ENCODE assay signal across 19 cellular contexts in genomic region chr4:78653655-78654054, GRCh38.
DNase-seq lines count a peak whose midpoint lies in the region; ATAC-seq, FAIRE-seq and TF ChIP-seq lines count a peak whose summit lies in the region.
"Had no signal": no experiment of that assay in that cellular context is flagged by ENCODE, and none has a peak within 500 bp of the region (broad histone marks: within the 10 kb centered on the region; RNA-seq: fewer than 3 reads in every experiment).

No MANE protein-coding gene starts in this region.

- no peaks in the 10 kb centered on the region for H3K27me3 ChIP-seq in endothelial cell of umbilical vein (ENCODE audit: control insufficient read depth in 2 of 2, insufficient read depth in 2 of 2, low read length in 2 of 2)
- H3K27me3 ChIP-seq: Peyer's patch, tibial artery had no signal

- no peaks in the 10 kb centered on the region for H3K27me3 Mint-ChIP-seq in type B pancreatic cell
- peaks cover 16% of the 10 kb centered on the region for H3K27me3 Mint-ChIP-seq in activated CD8-positive, alpha-beta memory T cell treated with anti-CD3 and anti-CD28 coated beads, Interleukin-2, amount 10 ng/mL, durations not matched to agents 7 days and 5 days
- H3K27me3 Mint-ChIP-seq: activated CD4-positive, alpha-beta memory T cell treated with anti-CD3 and anti-CD28 coated beads for 36 hours; activated T-cell treated with anti-CD3 and anti-CD28 coated beads, Interleukin-2, amount 50 U/mL, for 24 hours; stimulated activated memory B cell treated with anti-CD40 and anti-IgM and Interleukin-4, amounts not matched to agents 10 μg/mL and 1 μg/mL and 100 μg/mL, for 72 hours had no signal

- DNase-seq in ELR (ENCODE audit: low read depth) (peak; percentile 36), HPDE6-E6E7 (ENCODE audit: extremely low spot score) (peak; percentile 17), SK-N-DZ (ENCODE audit: low spot score) (peak; percentile 34), endothelial cell of umbilical vein (ENCODE audit: low read depth, low spot score) (peak; percentile 44), type B pancreatic cell (ENCODE audit: extremely low spot score, unreplicated experiment) (no peak), midbrain (lab: John Stamatoyannopoulos, UW) (no peak)
- DNase-seq in activated CD8-positive, alpha-beta memory T cell treated with anti-CD3 and anti-CD28 coated beads, Interleukin-2, amount 10 ng/mL, durations not matched to agents 7 days and 5 days, result no peak
- DNase-seq: activated CD4-positive, alpha-beta memory T cell treated with anti-CD3 and anti-CD28 coated beads for 36 hours; activated naive CD4-positive, alpha-beta T cell treated with anti-CD3 and anti-CD28 coated beads, Interleukin-2, amount 50 U/mL, for 16 hours; activated T-cell treated with anti-CD3 and anti-CD28 coated beads, Interleukin-2, amount 50 U/mL, for 24 hours; AML-193; islet precursor cell; mesenchymal stem cell; NCI-H2029 treated with DMSO at 0.1 percent for 48 hours; Peyer's patch; stimulated activated CD4-positive, alpha-beta T cell treated with anti-CD3 and anti-CD28 coated beads, Interleukin-12 subunit alpha, Interleukin-12 subunit beta, amount 100 ng/mL, for 4 hours; tibial artery had no signal

- no peak overlapping the region for H3K4me3 Mint-ChIP-seq in type B pancreatic cell
- no peak overlapping the region for H3K4me3 Mint-ChIP-seq in activated CD8-positive, alpha-beta memory T cell treated with anti-CD3 and anti-CD28 coated beads, Interleukin-2, amount 10 ng/mL, durations not matched to agents 7 days and 5 days
- H3K4me3 Mint-ChIP-seq: activated CD4-positive, alpha-beta memory T cell treated with anti-CD3 and anti-CD28 coated beads for 36 hours; activated T-cell treated with anti-CD3 and anti-CD28 coated beads, Interleukin-2, amount 50 U/mL, for 24 hours; stimulated activated memory B cell treated with anti-CD40 and anti-IgM and Interleukin-4, amounts not matched to agents 10 μg/mL and 1 μg/mL and 100 μg/mL, for 72 hours had no signal

- TF ChIP-seq CTCF in endothelial cell of umbilical vein (IDR thresholded peaks at IDR 0.05; ENCODE audit: extremely low read depth in 1 of 2, insufficient read depth in 1 of 2, low read depth in 1 of 2, low read length in 2 of 2) (no peak), type B pancreatic cell (conservative IDR thresholded peaks at IDR 0.05) (no peak)

- FAIRE-seq in endothelial cell of umbilical vein (lab: Jason Lieb, UNC), result peak; percentile 74

- no peak for ATAC-seq in activated CD8-positive, alpha-beta memory T cell treated with anti-CD3 and anti-CD28 coated beads, Interleukin-2, amount 10 ng/mL, durations not matched to agents 7 days and 5 days
- ATAC-seq in HG03135 (IDR thresholded peaks at IDR 0.05; ENCODE audit: unreplicated experiment), result no peak
- ATAC-seq: stimulated activated memory B cell treated with anti-CD40 and anti-IgM and Interleukin-4, amounts not matched to agents 10 μg/mL and 1 μg/mL and 100 μg/mL, for 72 hours had no signal

- H3K4me1 ChIP-seq in endothelial cell of umbilical vein (ENCODE audit: control insufficient read depth, extremely low read depth, insufficient read depth, low read length), result peaks cover 52% of the 10 kb centered on the region
- H3K4me1 ChIP-seq: Peyer's patch, tibial artery had no signal

- H3K4me2 ChIP-seq in endothelial cell of umbilical vein (ENCODE audit: insufficient read depth, low read length), result no peak overlapping the region

- H3K9me3 ChIP-seq in endothelial cell of umbilical vein (replicated peaks; ENCODE audit: control insufficient read depth, insufficient read depth, low read length), result no peaks in the 10 kb centered on the region
- H3K9me3 ChIP-seq: Peyer's patch, tibial artery had no signal

- no TSS peak for BruUV-seq in endothelial cell of umbilical vein (replicated peaks; lab: Mats Ljungman, UMichigan)

- no peak overlapping the region for H3K27ac Mint-ChIP-seq in type B pancreatic cell
- H3K27ac Mint-ChIP-seq in activated CD8-positive, alpha-beta memory T cell treated with anti-CD3 and anti-CD28 coated beads, Interleukin-2, amount 10 ng/mL, durations not matched to agents 7 days and 5 days, result no peak overlapping the region
- H3K27ac Mint-ChIP-seq: activated CD4-positive, alpha-beta memory T cell treated with anti-CD3 and anti-CD28 coated beads for 36 hours; activated T-cell treated with anti-CD3 and anti-CD28 coated beads, Interleukin-2, amount 50 U/mL, for 24 hours; stimulated activated memory B cell treated with anti-CD40 and anti-IgM and Interleukin-4, amounts not matched to agents 10 μg/mL and 1 μg/mL and 100 μg/mL, for 72 hours had no signal

- H3K9me3 Mint-ChIP-seq in type B pancreatic cell, result peaks cover 6% of the 10 kb centered on the region
- no peaks in the 10 kb centered on the region for H3K9me3 Mint-ChIP-seq in activated CD8-positive, alpha-beta memory T cell treated with anti-CD3 and anti-CD28 coated beads, Interleukin-2, amount 10 ng/mL, durations not matched to agents 7 days and 5 days (ENCODE audit: low read depth)
- H3K9me3 Mint-ChIP-seq: activated CD4-positive, alpha-beta memory T cell treated with anti-CD3 and anti-CD28 coated beads for 36 hours; activated T-cell treated with anti-CD3 and anti-CD28 coated beads, Interleukin-2, amount 50 U/mL, for 24 hours had no signal

- intact Hi-C loops in endothelial cell of umbilical vein (cut with micrococcal nuclease), result no loop called here

- no peak overlapping the region for H3K27ac ChIP-seq in endothelial cell of umbilical vein (ENCODE audit: insufficient read depth, low read depth, low read length)
- H3K27ac ChIP-seq: Peyer's patch, tibial artery had no signal

- H3K36me3 ChIP-seq in endothelial cell of umbilical vein (ENCODE audit: control insufficient read depth in 2 of 2, extremely low read depth in 1 of 2, insufficient read depth in 2 of 2, low read length in 2 of 2), result no peaks in the 10 kb centered on the region
- H3K36me3 ChIP-seq: Peyer's patch, tibial artery had no signal

- dilution Hi-C loops in endothelial cell of umbilical vein (cut with MboI; ENCODE audit: extremely low pct_ligation_motif_present, low sequenced_read_pairs), result no loop called here

- CTCF ChIA-PET in endothelial cell of umbilical vein (lab: Charles Lee), result interaction anchor here (0.6 to 1.3 kb wide), 4 partner anchors 9 to 210 kb away, joined by 3 to 7 read pairs (median 4); no protein-coding TSS in a partner anchor
- CTCF ChIA-PET in activated CD8-positive, alpha-beta memory T cell treated with anti-CD3 and anti-CD28 coated beads, Interleukin-2, amount 10 ng/mL, durations not matched to agents 7 days and 5 days (lab: Charles Lee), result interaction anchor here (1.1 kb wide), 1 partner anchor 9 kb away, joined by 3 read pairs; no protein-coding TSS in a partner anchor

- H3K4me1 Mint-ChIP-seq in type B pancreatic cell (ENCODE audit: unreplicated experiment), result peaks cover 12% of the 10 kb centered on the region
- peaks cover 32% of the 10 kb centered on the region for H3K4me1 Mint-ChIP-seq in activated CD8-positive, alpha-beta memory T cell treated with anti-CD3 and anti-CD28 coated beads, Interleukin-2, amount 10 ng/mL, durations not matched to agents 7 days and 5 days

- POLR2A ChIA-PET in endothelial cell of umbilical vein (lab: Charles Lee), result interaction anchor here (0.7 kb wide), 1 partner anchor 67 kb away, joined by 4 read pairs; no protein-coding TSS in a partner anchor

- no peak overlapping the region for H3K9ac ChIP-seq in endothelial cell of umbilical vein (replicated peaks; ENCODE audit: extremely low read depth, insufficient read depth, low read length)

- H4K20me1 ChIP-seq in endothelial cell of umbilical vein (replicated peaks; ENCODE audit: control insufficient read depth, extremely low read depth, insufficient read depth, low read length), result no peaks in the 10 kb centered on the region

- no peaks in the 10 kb centered on the region for H3K9me1 ChIP-seq in endothelial cell of umbilical vein (replicated peaks; ENCODE audit: control insufficient read depth, extremely low read depth, insufficient read depth, low read length)

- no peak for TF ChIP-seq POLR2A in endothelial cell of umbilical vein (IDR thresholded peaks at IDR 0.05; ENCODE audit: low read depth, low read length)

- no peaks in the 10 kb centered on the region for H3K79me2 ChIP-seq in endothelial cell of umbilical vein (ENCODE audit: control insufficient read depth, insufficient read depth, low read length)

- no peaks in the 10 kb centered on the region for H3K36me3 Mint-ChIP-seq in type B pancreatic cell
- peaks cover 1% of the 10 kb centered on the region for H3K36me3 Mint-ChIP-seq in activated CD8-positive, alpha-beta memory T cell treated with anti-CD3 and anti-CD28 coated beads, Interleukin-2, amount 10 ng/mL, durations not matched to agents 7 days and 5 days
- H3K36me3 Mint-ChIP-seq: activated CD4-positive, alpha-beta memory T cell treated with anti-CD3 and anti-CD28 coated beads for 36 hours; stimulated activated memory B cell treated with anti-CD40 and anti-IgM and Interleukin-4, amounts not matched to agents 10 μg/mL and 1 μg/mL and 100 μg/mL, for 72 hours had no signal

- H2AFZ ChIP-seq in endothelial cell of umbilical vein (ENCODE audit: low read depth, low read length), result no peak overlapping the region

- no peak overlapping the region for H3K4me3 ChIP-seq in endothelial cell of umbilical vein (replicated peaks in 1 of 3; ENCODE audit: insufficient read depth in 1 of 3, low read depth in 1 of 3, low read length in 3 of 3)
- H3K4me3 ChIP-seq: Peyer's patch, tibial artery had no signal

TF ChIP-seq in endothelial cell of umbilical vein, 7 proteins besides CTCF, POLR2A, EP300 and RAD21:
- no peak for TF ChIP-seq POLR2AphosphoS5 (IDR thresholded peaks at IDR 0.05; ENCODE audit: insufficient read depth, low read depth, low read length)
- no peak for TF ChIP-seq MYC (IDR thresholded peaks at IDR 0.05; ENCODE audit: low read depth, low read length)
- TF ChIP-seq, protein P1, sequence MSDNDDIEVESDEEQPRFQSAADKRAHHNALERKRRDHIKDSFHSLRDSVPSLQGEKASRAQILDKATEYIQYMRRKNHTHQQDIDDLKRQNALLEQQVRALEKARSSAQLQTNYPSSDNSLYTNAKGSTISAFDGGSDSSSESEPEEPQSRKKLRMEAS (IDR thresholded peaks at IDR 0.05; ENCODE audit: insufficient read depth, insufficient read length), result no peak
- TF ChIP-seq EZH2 (IDR thresholded peaks at IDR 0.05; ENCODE audit: borderline replicate concordance, low read depth, low read length, severe bottlenecking), result no peak
- TF ChIP-seq GATA2 (IDR thresholded peaks at IDR 0.05; ENCODE audit: insufficient read depth, insufficient read length, low read depth, low read length), result no peak
- TF ChIP-seq FOS (IDR thresholded peaks at IDR 0.05; ENCODE audit: borderline replicate concordance, insufficient read depth, low read length), result no peak
- no peak for TF ChIP-seq JUN (IDR thresholded peaks at IDR 0.05; ENCODE audit: borderline replicate concordance, insufficient read depth, insufficient read length, low read depth)

Comparison
In these comparisons a context has a peak if more than half of its experiments do, and no peak if none do; other contexts are left out.
1. DNase-seq: peak in ELR (single experiment), HPDE6-E6E7 (single experiment), SK-N-DZ (single experiment) and endothelial cell of umbilical vein (single experiment); none in type B pancreatic cell (single experiment), activated CD8-positive, alpha-beta memory T cell treated with anti-CD3 and anti-CD28 coated beads, Interleukin-2, amount 10 ng/mL, durations not matched to agents 7 days and 5 days (single experiment) and midbrain (single experiment).